In genomic region chr1:171623651-171624331, GRCh38 we compare ENCODE assay signal across 40 cellular contexts. TPM values are rescaled to one million over a fixed set of nuclear protein-coding genes. Genes with fewer than 3 reads are reported as not detected.
"Had no signal": no experiment of that assay in that cellular context is flagged by ENCODE, and none has a peak within 500 bp of the region (broad histone marks: within the 10 kb centered on the region; RNA-seq: fewer than 3 reads in every experiment).

No MANE protein-coding gene starts in this region.

- H3K27ac ChIP-seq: brain microvascular endothelial cell, PC-9, VCaP had no signal

- H2AFZ ChIP-seq: PC-9 had no signal

- H3K4me3 Mint-ChIP-seq: activated CD4-positive, alpha-beta T cell treated with anti-CD3 and anti-CD28 coated beads, Interleukin-2, amount 10 ng/mL, durations not matched to agents 24 days and 14 days; activated CD8-positive, alpha-beta T cell treated with anti-CD3 and anti-CD28 coated beads for 36 hours; activated naive CD8-positive, alpha-beta T cell treated with anti-CD3 and anti-CD28 coated beads for 36 hours; activated T-cell treated with anti-CD3 and anti-CD28 coated beads, Interleukin-2, amount 50 U/mL, for 72 hours; activated T-helper 17 cell treated with anti-CD3 and anti-CD28 coated beads, Interleukin-2, amount 50 U/mL, for 72 hours; central memory CD8-positive, alpha-beta T cell had no signal

- H3K27ac Mint-ChIP-seq: activated CD4-positive, alpha-beta T cell treated with anti-CD3 and anti-CD28 coated beads, Interleukin-2, amount 10 ng/mL, durations not matched to agents 24 days and 14 days; activated CD8-positive, alpha-beta T cell treated with anti-CD3 and anti-CD28 coated beads for 36 hours; activated naive CD8-positive, alpha-beta T cell treated with anti-CD3 and anti-CD28 coated beads for 36 hours; activated T-cell treated with anti-CD3 and anti-CD28 coated beads, Interleukin-2, amount 50 U/mL, for 72 hours; activated T-helper 17 cell treated with anti-CD3 and anti-CD28 coated beads, Interleukin-2, amount 50 U/mL, for 72 hours had no signal

- H3K36me3 Mint-ChIP-seq: activated naive CD8-positive, alpha-beta T cell treated with anti-CD3 and anti-CD28 coated beads for 36 hours had no signal

- H3K4me2 ChIP-seq: PC-9 had no signal

- H3K27me3 ChIP-seq: brain microvascular endothelial cell had no signal

- H3K36me3 ChIP-seq: brain microvascular endothelial cell had no signal

- H3K9me3 Mint-ChIP-seq: activated CD4-positive, alpha-beta T cell treated with anti-CD3 and anti-CD28 coated beads, Interleukin-2, amount 10 ng/mL, durations not matched to agents 24 days and 14 days; activated CD8-positive, alpha-beta T cell treated with anti-CD3 and anti-CD28 coated beads for 36 hours; activated naive CD8-positive, alpha-beta T cell treated with anti-CD3 and anti-CD28 coated beads for 36 hours; activated T-cell treated with anti-CD3 and anti-CD28 coated beads, Interleukin-2, amount 50 U/mL, for 72 hours; activated T-helper 17 cell treated with anti-CD3 and anti-CD28 coated beads, Interleukin-2, amount 50 U/mL, for 72 hours; central memory CD8-positive, alpha-beta T cell had no signal

- H3K4me1 Mint-ChIP-seq: activated CD4-positive, alpha-beta T cell treated with anti-CD3 and anti-CD28 coated beads, Interleukin-2, amount 10 ng/mL, durations not matched to agents 24 days and 14 days; activated naive CD8-positive, alpha-beta T cell treated with anti-CD3 and anti-CD28 coated beads for 36 hours; activated T-helper 17 cell treated with anti-CD3 and anti-CD28 coated beads, Interleukin-2, amount 50 U/mL, for 72 hours; central memory CD8-positive, alpha-beta T cell had no signal

- DNase-seq: activated CD4-positive, alpha-beta T cell treated with anti-CD3 and anti-CD28 coated beads for 1 hour; activated CD4-positive, alpha-beta T cell treated with anti-CD3 and anti-CD28 coated beads, Interleukin-2, amount 10 ng/mL, durations not matched to agents 24 days and 14 days; activated CD4-positive, alpha-beta T cell treated with anti-CD3 and anti-CD28 coated beads, Interleukin-2, amount 50 U/mL, for 4 hours; activated CD4-positive, CD25-positive, alpha-beta regulatory T cell; activated CD8-positive, alpha-beta T cell treated with anti-CD3 and anti-CD28 coated beads for 36 hours; activated effector memory CD4-positive, alpha-beta T cell treated with anti-CD3 and anti-CD28 coated beads, Interleukin-2, amount 50 U/mL, for 16 hours; activated naive CD4-positive, alpha-beta T cell; activated naive CD4-positive, alpha-beta T cell treated with anti-CD3 and anti-CD28 coated beads, Interleukin-2, amount 50 U/mL, for 16 hours; activated naive CD8-positive, alpha-beta T cell treated with anti-CD3 and anti-CD28 coated beads for 36 hours; activated T-cell treated with anti-CD3 and anti-CD28 coated beads, Interleukin-2, amount 50 U/mL, for 1 hour; activated T-cell treated with anti-CD3 and anti-CD28 coated beads, Interleukin-2, amount 50 U/mL, for 72 hours; amniotic stem cell; aorta; brain microvascular endothelial cell; Kasumi-1; KBM-7; NCI-H1092 treated with DMSO at 0.1 percent for 48 hours; NCI-H1417; NCI-H146; NCI-H187; NCI-H2029 treated with DMSO at 0.1 percent for 48 hours; NCI-H2107; NCI-H2171 treated with DMSO at 0.1 percent for 48 hours; NCI-H2227 treated with DMSO at 0.1 percent for 48 hours; NCI-H446; NCI-H510A treated with DMSO at 0.1 percent for 48 hours; NCI-H526 treated with DMSO at 0.1 percent for 48 hours; NCI-H774; NK-92 treated with Interleukin-12 subunit alpha and Interleukin-12 subunit beta, amount 100 ng/mL, for 24 hours; PC-9; Right ventricle myocardium superior; SW 1271; T-helper 1 cell; T-helper 2 cell; T-helper 9 cell had no signal

- ATAC-seq: activated CD8-positive, alpha-beta T cell treated with anti-CD3 and anti-CD28 coated beads for 36 hours; activated T-cell treated with anti-CD3 and anti-CD28 coated beads, Interleukin-2, amount 50 U/mL, for 72 hours; activated T-helper 17 cell treated with anti-CD3 and anti-CD28 coated beads, Interleukin-2, amount 50 U/mL, for 72 hours had no signal

- H3K4me3 ChIP-seq: PC-9 had no signal

RNA-seq across cellular contexts. Expression of gene MYOCOS, which starts 1.7 kb away (rescaled TPM):
- total RNA-seq: activated CD4-positive, alpha-beta T cell treated with anti-CD3 and anti-CD28 coated beads, Interleukin-2, amount 10 ng/mL, durations not matched to agents 24 days and 14 days; activated CD8-positive, alpha-beta memory T cell treated with anti-CD3 and anti-CD28 coated beads for 36 hours; activated CD8-positive, alpha-beta T cell treated with anti-CD3 and anti-CD28 coated beads for 36 hours; aorta; PC-9; Right ventricle myocardium superior had no signal

RNA-seq across cellular contexts. Expression of gene MYOC, which starts 28.7 kb away (rescaled TPM):
- total RNA-seq: activated CD4-positive, alpha-beta T cell treated with anti-CD3 and anti-CD28 coated beads, Interleukin-2, amount 10 ng/mL, durations not matched to agents 24 days and 14 days; activated CD8-positive, alpha-beta memory T cell treated with anti-CD3 and anti-CD28 coated beads for 36 hours; activated CD8-positive, alpha-beta T cell treated with anti-CD3 and anti-CD28 coated beads for 36 hours; activated naive CD8-positive, alpha-beta T cell treated with anti-CD3 and anti-CD28 coated beads for 36 hours; activated T-cell treated with anti-CD3 and anti-CD28 coated beads, Interleukin-2, amount 50 U/mL, for 72 hours; activated T-helper 17 cell treated with anti-CD3 and anti-CD28 coated beads, Interleukin-2, amount 50 U/mL, for 72 hours; OCI-LY7; PC-9 had no signal
